ENCODE assay signal across 8 cellular contexts in the genomic region with DNA sequence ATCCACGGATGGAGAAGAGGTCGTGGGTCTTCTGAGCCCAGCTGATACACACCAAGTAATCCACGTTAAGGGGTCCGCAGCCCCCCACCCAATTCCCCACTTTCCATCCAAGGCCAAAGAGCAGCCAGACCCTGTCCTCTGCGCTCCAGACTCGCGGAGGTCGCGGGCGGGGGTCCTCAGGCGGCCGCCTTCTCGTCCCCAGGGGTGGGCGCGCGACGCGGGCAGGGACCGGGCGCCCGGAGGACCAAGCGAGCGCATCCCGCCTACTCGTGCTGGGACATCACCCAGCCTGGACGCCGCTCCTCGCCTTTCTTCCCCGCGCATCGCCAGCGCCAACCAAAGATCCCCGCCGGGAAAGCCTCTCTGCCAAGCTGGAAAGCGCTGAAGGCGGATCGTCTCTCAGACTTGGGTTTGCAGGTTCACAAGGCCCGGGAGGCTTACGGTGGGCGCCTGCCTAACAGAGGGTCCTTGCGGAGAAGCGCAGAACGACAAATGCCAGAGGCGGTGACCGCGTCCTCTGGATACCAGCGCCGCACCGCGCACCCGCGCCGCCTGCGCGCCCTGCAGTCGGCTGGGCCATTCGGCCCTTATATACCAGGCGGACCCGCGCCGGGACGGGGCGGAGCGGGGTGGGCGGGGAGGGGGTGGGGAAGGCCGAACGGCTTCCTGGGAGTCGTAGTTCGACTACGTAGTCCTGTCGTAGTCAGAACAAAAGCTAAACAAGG.
DNase-seq lines count a peak whose midpoint lies in the region; ATAC-seq and TF ChIP-seq lines count a peak whose summit lies in the region.

No MANE protein-coding gene starts in this region.

- H4K5ac ChIP-seq in H9 (ENCODE audit: insufficient read length, low read depth, low read length), result no peak overlapping the region

- no peak overlapping the region for H3K18ac ChIP-seq in H9 (ENCODE audit: insufficient read length, low read depth, low read length)

- no peaks in the 10 kb centered on the region for H3K36me3 Mint-ChIP-seq in H9 (ENCODE audit: insufficient read depth in 1 of 3, low read depth in 3 of 3)
- no peaks in the 10 kb centered on the region for H3K36me3 Mint-ChIP-seq in activated B cell treated with CpG ODN at 0.5 μM for 24 hours (ENCODE audit: low read depth)

- no peak overlapping the region for H4K8ac ChIP-seq in H9 (replicated peaks; ENCODE audit: insufficient read length, low read depth, low read length)

- H2BK12ac ChIP-seq in H9 (ENCODE audit: insufficient read length, low read depth, low read length), result no peak overlapping the region

- H3K4ac ChIP-seq in H9 (ENCODE audit: low read depth, low read length), result no peak overlapping the region

- no peak overlapping the region for H3K23ac ChIP-seq in H9 (ENCODE audit: insufficient read length, low read depth, low read length)

- H2BK120ac ChIP-seq in H9 (ENCODE audit: low read depth, low read length, poor library complexity, severe bottlenecking), result no peak overlapping the region

- POLR2A ChIA-PET in activated B cell treated with CpG ODN at 0.5 μM for 24 hours (lab: Charles Lee), result no interaction called here

- H3K14ac ChIP-seq in H9 (ENCODE audit: insufficient read depth, low read length), result no peak overlapping the region

- H3K27ac Mint-ChIP-seq in H9, result no peak overlapping the region
- H3K27ac Mint-ChIP-seq in activated B cell treated with CpG ODN at 0.5 μM for 24 hours, result no peak overlapping the region

- peaks cover 14% of the 10 kb centered on the region for H3K23me2 ChIP-seq in H9 (ENCODE audit: insufficient read length, low read depth, low read length, poor library complexity, severe bottlenecking)

- no peak overlapping the region for H2BK5ac ChIP-seq in H9 (ENCODE audit: insufficient read length, low read length)

- no peak overlapping the region for H2AFZ ChIP-seq in H9 (ENCODE audit: low read length)

- TF ChIP-seq CTCF in H9 (conservative IDR thresholded peaks at IDR 0.05) (no peak), activated B cell treated with CpG ODN at 0.5 μM for 24 hours (IDR thresholded peaks at IDR 0.05) (no peak)

- H3K4me2 ChIP-seq in H9 (ENCODE audit: insufficient read depth, insufficient read length, low read length), result peak overlapping the region; percentile 74

- H3T11ph ChIP-seq in H9 (ENCODE audit: low read length), result no peak overlapping the region

- no peaks in the 10 kb centered on the region for H3K79me2 ChIP-seq in H9 (ENCODE audit: insufficient read depth, low read length)

- H3K9me3 Mint-ChIP-seq in H9 (peaks cover 0 to 3% of the 10 kb centered on the region in 2 experiments; a peak in 1 of 5 replicates), activated B cell treated with CpG ODN at 0.5 μM for 24 hours (no peaks in the 10 kb centered on the region)

- peaks cover 8% of the 10 kb centered on the region; the same call in 1 of the 2 replicates for H3K4me1 ChIP-seq in H9 (ENCODE audit: insufficient read depth, low read length)

- DNase-seq in EH (ENCODE audit: low read depth), result peak; percentile 88
- peak; percentile 94 for DNase-seq in H9
- DNase-seq in NCI-H146 treated with DMSO at 0.1 percent for 48 hours (lab: John Stamatoyannopoulos, UW; ENCODE audit: unreplicated experiment), result peak; percentile 56
- no peak for DNase-seq in activated B cell treated with CpG ODN at 0.5 μM for 24 hours
- DNase-seq in dedifferentiated amniotic fluid mesenchymal stem cell (ENCODE audit: extremely low spot score), result peak; percentile 64
- peak; percentile 52 for DNase-seq in left lobe of liver (ENCODE audit: low spot score)
- DNase-seq in stimulated activated CD4-positive, alpha-beta T cell treated with anti-CD3 and anti-CD28 coated beads, Interleukin-1b, Interleukin-23, amount 100 ng/mL, for 24 hours (ENCODE audit: low read depth in 4 of 4, low spot score in 1 of 4), result peak in 3 of 4 experiments; percentile 14 to 36 (median 25)
- no peak for DNase-seq in SIG-M5 (lab: John Stamatoyannopoulos, UW)

- H2BK20ac ChIP-seq in H9 (ENCODE audit: low read depth, low read length, poor library complexity, severe bottlenecking), result no peak overlapping the region

- CTCF ChIA-PET in activated B cell treated with CpG ODN at 0.5 μM for 24 hours (lab: Charles Lee), result no interaction called here

- peaks cover 27 to 33% of the 10 kb centered on the region in 2 experiments for H3K4me1 Mint-ChIP-seq in H9
- peaks cover 17% of the 10 kb centered on the region for H3K4me1 Mint-ChIP-seq in activated B cell treated with CpG ODN at 0.5 μM for 24 hours

- H3K4me3 Mint-ChIP-seq in H9, result peak overlapping the region; percentile 78 to 91
- H3K4me3 Mint-ChIP-seq in activated B cell treated with CpG ODN at 0.5 μM for 24 hours, result peak overlapping the region; percentile 67

- no CpG with 5 or more reads among the region's 71 CpGs for WGBS in H9 (ENCODE audit: extremely low coverage, insufficient read length, low lambda C conversion rate)

- no peak for ATAC-seq in activated B cell treated with CpG ODN at 0.5 μM for 24 hours (ENCODE audit: low read depth)
- peak; percentile 82 for ATAC-seq in left lobe of liver

- H2AK5ac ChIP-seq in H9 (ENCODE audit: insufficient read length, low read length), result no peak overlapping the region

- intact Hi-C loops in activated B cell treated with CpG ODN at 0.5 μM for 24 hours (cut with micrococcal nuclease), result no loop called here

- H3K9me3 ChIP-seq in H9 (ENCODE audit: control insufficient read depth, low read depth, low read length), result no peaks in the 10 kb centered on the region

- H3K79me1 ChIP-seq in H9 (ENCODE audit: insufficient read depth, low read depth, low read length, poor library complexity, severe bottlenecking), result no peaks in the 10 kb centered on the region

- no peak overlapping the region for H4K91ac ChIP-seq in H9 (ENCODE audit: insufficient read length, low read depth, low read length)

- H3K27me3 Mint-ChIP-seq in H9 (ENCODE audit: low read depth), result peaks cover 66% of the 10 kb centered on the region
- H3K27me3 Mint-ChIP-seq in activated B cell treated with CpG ODN at 0.5 μM for 24 hours, result peaks cover 40% of the 10 kb centered on the region

- H3K27ac ChIP-seq in H9 (ENCODE audit: insufficient read length, low read depth, low read length), result no peak overlapping the region

- H2BK15ac ChIP-seq in H9 (ENCODE audit: low read depth, low read length), result no peak overlapping the region

- peaks cover 17% of the 10 kb centered on the region; the same call in 1 of the 2 replicates for H3K27me3 ChIP-seq in H9 (ENCODE audit: insufficient read depth, low read length)

- no peaks in the 10 kb centered on the region for H4K20me1 ChIP-seq in H9 (ENCODE audit: control insufficient read depth, insufficient read depth, insufficient read length)

- H3K56ac ChIP-seq in H9 (ENCODE audit: insufficient read length, low read depth, low read length), result no peak overlapping the region

- no peak overlapping the region for H3K9ac ChIP-seq in H9 (ENCODE audit: extremely low read depth, insufficient read length, low read length)

Comparison
In these comparisons a context has a peak if more than half of its experiments do, and no peak if none do; other contexts are left out.
1. DNase-seq: peak in EH (single experiment), H9 (single experiment), NCI-H146 treated with DMSO at 0.1 percent for 48 hours (single experiment), dedifferentiated amniotic fluid mesenchymal stem cell (single experiment), left lobe of liver (single experiment) and stimulated activated CD4-positive, alpha-beta T cell treated with anti-CD3 and anti-CD28 coated beads, Interleukin-1b, Interleukin-23, amount 100 ng/mL, for 24 hours (3 of 4); none in activated B cell treated with CpG ODN at 0.5 μM for 24 hours (single experiment) and SIG-M5 (single experiment).